ENCODE assay signal across 20 cellular contexts in the genomic region with DNA sequence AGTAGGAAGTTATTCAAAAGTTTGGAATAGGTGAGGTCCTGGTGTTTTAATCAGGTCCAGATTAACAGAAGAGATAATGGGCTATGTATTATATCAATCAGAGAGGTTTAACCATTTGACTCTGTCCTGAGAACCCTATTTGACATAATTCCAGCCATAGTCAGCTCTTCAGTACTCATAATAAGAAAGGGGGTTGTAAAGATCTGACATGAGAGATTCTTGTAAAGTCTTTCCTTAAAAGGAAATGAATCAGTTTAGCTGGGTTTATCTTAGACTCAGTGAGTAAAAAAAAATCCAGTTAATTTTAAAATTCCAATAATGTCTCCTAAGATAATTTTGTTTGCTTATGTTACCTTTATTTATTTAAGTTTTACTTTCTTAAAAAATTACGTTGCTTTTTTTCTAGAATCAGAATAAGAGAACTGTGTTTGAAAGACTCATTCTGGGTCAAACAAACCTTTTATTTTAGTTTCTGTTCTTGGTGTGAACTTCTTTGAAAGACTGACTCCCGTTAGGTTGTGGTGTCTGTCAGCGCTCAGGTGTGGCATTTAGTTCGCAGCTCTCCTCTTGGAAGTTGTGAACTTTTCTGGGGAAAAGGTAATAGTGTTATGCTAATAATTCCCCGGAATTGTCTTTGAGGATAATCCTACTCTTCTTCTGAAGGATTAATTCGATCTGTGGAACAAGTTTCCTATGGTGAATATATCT. TPM values are rescaled to one million over a fixed set of nuclear protein-coding genes. Genes with fewer than 3 reads are reported as not detected.
A peak's percentile ranks its signal among the peaks of the same experiment; 100 is the strongest.
DNase-seq lines count a peak whose midpoint lies in the region; ATAC-seq, FAIRE-seq and TF ChIP-seq lines count a peak whose summit lies in the region.
"Had no signal": no experiment of that assay in that cellular context is flagged by ENCODE, and none has a peak within 500 bp of the region (broad histone marks: within the 10 kb centered on the region; RNA-seq: fewer than 3 reads in every experiment).

No MANE protein-coding gene starts in this region.

- no peaks in the 10 kb centered on the region for H3K9me3 Mint-ChIP-seq in CD8-positive, alpha-beta memory T cell
- H3K9me3 Mint-ChIP-seq in effector memory CD8-positive, alpha-beta T cell = no peaks in the 10 kb centered on the region

- peak overlapping the region; percentile 35; the same call in 1 of the 2 replicates for H3K4me2 ChIP-seq in IMR-90 (ENCODE audit: low read depth, low read length)

- H4K20me1 ChIP-seq in IMR-90 (ENCODE audit: insufficient read depth, low read length) = no peaks in the 10 kb centered on the region

- H3K27me3 ChIP-seq in CD8-positive, alpha-beta memory T cell (ENCODE audit: insufficient read depth, low read length, poor library complexity, severe bottlenecking) = no peaks in the 10 kb centered on the region
- H3K27me3 ChIP-seq in IMR-90 (ENCODE audit: control insufficient read depth, insufficient read depth, low read length) = no peaks in the 10 kb centered on the region
- no peaks in the 10 kb centered on the region for H3K27me3 ChIP-seq in brain microvascular endothelial cell (replicated peaks)

- peak overlapping the region; percentile 29 for H3K14ac ChIP-seq in IMR-90 (replicated peaks; ENCODE audit: low read depth, low read length)

- H3K4me3 ChIP-seq in CD8-positive, alpha-beta memory T cell (ENCODE audit: low read length) = no peak overlapping the region
- H3K4me3 ChIP-seq in IMR-90 (ENCODE audit: insufficient read depth, low read depth, low read length) = no peak overlapping the region
- H3K4me3 ChIP-seq in brain microvascular endothelial cell (ENCODE audit: low read depth, low read length) = no peak overlapping the region
- H3K4me3 ChIP-seq: HAP-1, left ventricle myocardium inferior, psoas muscle had no signal

- no peak for TF ChIP-seq CTCF in IMR-90 (conservative IDR thresholded peaks at IDR 0.05; ENCODE audit: low read depth, low read length)
- TF ChIP-seq CTCF in D721Med (IDR thresholded peaks at IDR 0.05; ENCODE audit: insufficient read depth, missing control alignments) = no peak
- no peak for TF ChIP-seq CTCF in brain microvascular endothelial cell (IDR thresholded peaks at IDR 0.05; ENCODE audit: low read depth, low read length, missing control alignments)

- peak overlapping the region; percentile 73; the same call in 1 of the 2 replicates for H2BK20ac ChIP-seq in IMR-90 (ENCODE audit: low read depth, low read length)

- H3K27ac Mint-ChIP-seq in CD8-positive, alpha-beta memory T cell = peak overlapping the region in 7 of 8 donors; percentile 2 to 80 (median 68)
- peak overlapping the region; percentile 24 to 78 for H3K27ac Mint-ChIP-seq in effector memory CD8-positive, alpha-beta T cell
- H3K27ac Mint-ChIP-seq: B cell had no signal

- peaks cover 4 to 60% (median 20%) of the 10 kb centered on the region in 3 donors for H3K36me3 Mint-ChIP-seq in CD8-positive, alpha-beta memory T cell
- peaks cover 38% of the 10 kb centered on the region for H3K36me3 Mint-ChIP-seq in effector memory CD8-positive, alpha-beta T cell (ENCODE audit: insufficient read depth)

- H3K4me3 Mint-ChIP-seq in CD8-positive, alpha-beta memory T cell = peak overlapping the region in 6 of 7 donors; percentile 9 to 59 (median 51)
- H3K4me3 Mint-ChIP-seq in effector memory CD8-positive, alpha-beta T cell = peak overlapping the region; percentile 28
- H3K4me3 Mint-ChIP-seq: B cell had no signal

- no TSS peak for BruUV-seq in IMR-90 (replicated peaks; lab: Mats Ljungman, UMichigan)

- dilution Hi-C loops in IMR-90 (cut with HindIII; ENCODE audit: low sequenced_read_pairs, unreplicated experiment) = no loop called here

- TF ChIP-seq RAD21 in IMR-90 (IDR thresholded peaks at IDR 0.05; ENCODE audit: low read length) = no peak

- no peaks in the 10 kb centered on the region for H3K9me3 ChIP-seq in CD8-positive, alpha-beta memory T cell (ENCODE audit: low read length)
- no peaks in the 10 kb centered on the region for H3K9me3 ChIP-seq in IMR-90 (ENCODE audit: control insufficient read depth, insufficient read depth, low read length)
- H3K9me3 ChIP-seq: HAP-1, left ventricle myocardium inferior, psoas muscle had no signal

- no peaks in the 10 kb centered on the region; a peak in 1 of 4 replicates for H3K79me1 ChIP-seq in IMR-90 (ENCODE audit: low read depth in 1 of 2, low read length in 2 of 2)

- H3K27ac ChIP-seq in CD8-positive, alpha-beta memory T cell (ENCODE audit: low read depth, low read length) = no peak overlapping the region
- peak overlapping the region; percentile 67; the same call in 1 of the 2 replicates for H3K27ac ChIP-seq in IMR-90 (ENCODE audit: insufficient read depth, low read length)
- H3K27ac ChIP-seq in brain microvascular endothelial cell = no peak overlapping the region
- H3K27ac ChIP-seq: left ventricle myocardium inferior, psoas muscle had no signal

- H3K9me1 ChIP-seq in IMR-90 (ENCODE audit: insufficient read depth, low read length) = peaks cover 2% of the 10 kb centered on the region

- no peak for FAIRE-seq in D721Med (lab: Jason Lieb, UNC)
- FAIRE-seq: bronchial epithelial cell, HepG2 had no signal

- no peak for DNase-seq in CD8-positive, alpha-beta memory T cell
- peak; percentile 34 for DNase-seq in IMR-90
- no peak for DNase-seq in effector memory CD8-positive, alpha-beta T cell
- DNase-seq in NCI-H2029 (lab: John Stamatoyannopoulos, UW) = no peak
- no peak for DNase-seq in D721Med (ENCODE audit: insufficient read length, low spot score)
- no peak for DNase-seq in brain microvascular endothelial cell
- DNase-seq: activated effector memory CD4-positive, alpha-beta T cell treated with Interleukin-2 at 50 U/mL for 16 hours; DMS53; left ventricle myocardium inferior; NCI-H2107; psoas muscle; RPMI8226; stimulated activated CD4-positive, alpha-beta T cell treated with anti-CD3 and anti-CD28 coated beads, Interleukin-12 subunit alpha, Interleukin-12 subunit beta, amount 100 ng/mL, for 4 hours; SW 1271 had no signal

- no CpG with 5 or more reads among the region's 6 CpGs for WGBS in IMR-90 (ENCODE audit: extremely low coverage in 2 of 2, insufficient read length in 1 of 2), 2 experiments

- H3K4me1 ChIP-seq in CD8-positive, alpha-beta memory T cell (ENCODE audit: insufficient read depth, low read length) = peaks cover 12% of the 10 kb centered on the region
- H3K4me1 ChIP-seq in IMR-90 (ENCODE audit: control insufficient read depth, insufficient read depth, low read length) = peaks cover 3% of the 10 kb centered on the region
- H3K4me1 ChIP-seq: HAP-1 had no signal

- CTCF ChIA-PET in CD8-positive, alpha-beta memory T cell (lab: Charles Lee) = no interaction called here
- CTCF ChIA-PET in IMR-90 (lab: Yijun Ruan, JAX) = interaction anchor here (1.0 kb wide), 1 partner anchor 17 kb away, joined by 3 read pairs; no protein-coding TSS in a partner anchor

- H3K27me3 Mint-ChIP-seq in CD8-positive, alpha-beta memory T cell = no peaks in the 10 kb centered on the region
- no peaks in the 10 kb centered on the region for H3K27me3 Mint-ChIP-seq in effector memory CD8-positive, alpha-beta T cell
- H3K27me3 Mint-ChIP-seq: B cell had no signal

- peak; percentile 42 for ATAC-seq in GM19351 (IDR thresholded peaks at IDR 0.05; ENCODE audit: unreplicated experiment)
- ATAC-seq in IMR-90 (ENCODE audit: low read depth) = peak; percentile 90
- peak; percentile 48 for ATAC-seq in effector memory CD8-positive, alpha-beta T cell (replicated peaks)
- ATAC-seq in HG02588 (IDR thresholded peaks at IDR 0.05; ENCODE audit: unreplicated experiment) = no peak
- ATAC-seq: HepG2, psoas muscle had no signal

- peak overlapping the region; percentile 44; the same call in 1 of the 2 replicates for H3K23ac ChIP-seq in IMR-90 (ENCODE audit: low read depth, low read length)

- no peak overlapping the region for H2AK9ac ChIP-seq in IMR-90 (replicated peaks; ENCODE audit: low read depth, low read length, poor library complexity)

- in situ Hi-C loops in IMR-90 (cut with MboI; ENCODE audit: low sequenced_read_pairs) (no loop called here), brain microvascular endothelial cell (cut with HindIII; ENCODE audit: low pct_ligation_motif_present, low sequenced_read_pairs) (no loop called here)

- H2AK5ac ChIP-seq in IMR-90 (ENCODE audit: low read depth, low read length) = peak overlapping the region; percentile 52

- H3K9ac ChIP-seq in IMR-90 (ENCODE audit: low read depth, low read length) = no peak overlapping the region

- intact Hi-C loops in IMR-90 (cut with micrococcal nuclease) = no loop called here

- H2BK120ac ChIP-seq in IMR-90 (ENCODE audit: low read depth, low read length) = peak overlapping the region; percentile 84

- peak overlapping the region; percentile 77 for H3K4ac ChIP-seq in IMR-90 (ENCODE audit: low read depth, low read length)

- TF ChIP-seq POLR2A in IMR-90 (IDR thresholded peaks at IDR 0.05; ENCODE audit: low read depth, low read length) = no peak

- H2BK5ac ChIP-seq in IMR-90 (ENCODE audit: low read depth, low read length, poor library complexity, severe bottlenecking) = peak overlapping the region; percentile 53

- peaks cover 5% of the 10 kb centered on the region for H3K36me3 ChIP-seq in CD8-positive, alpha-beta memory T cell (ENCODE audit: insufficient read depth, low read length)
- H3K36me3 ChIP-seq in IMR-90 (ENCODE audit: control insufficient read depth, insufficient read depth, low read length) (peaks cover 4% of the 10 kb centered on the region), brain microvascular endothelial cell (replicated peaks) (no peaks in the 10 kb centered on the region)
- H3K36me3 ChIP-seq: HAP-1 had no signal

- H2BK15ac ChIP-seq in IMR-90 (ENCODE audit: low read depth, low read length) = peak overlapping the region; percentile 84

- H3K56ac ChIP-seq in IMR-90 (ENCODE audit: extremely low read depth, insufficient read depth, low read length) = no peak overlapping the region

- H3K4me1 Mint-ChIP-seq in CD8-positive, alpha-beta memory T cell = peaks cover 22 to 41% (median 39%) of the 10 kb centered on the region in 3 donors
- H3K4me1 Mint-ChIP-seq in effector memory CD8-positive, alpha-beta T cell (ENCODE audit: low read depth in 2 of 2) = peaks cover 16% of the 10 kb centered on the region in 2 donors

- POLR2A ChIA-PET in CD8-positive, alpha-beta memory T cell (lab: Charles Lee) = no interaction called here
- POLR2A ChIA-PET in IMR-90 (lab: Charles Lee; ENCODE audit: unreplicated experiment) = no interaction called here

- peak overlapping the region; percentile 95 for H4K5ac ChIP-seq in IMR-90 (ENCODE audit: low read depth, low read length)

- H4K91ac ChIP-seq in IMR-90 (ENCODE audit: insufficient read depth, low read depth, low read length) = peak overlapping the region; percentile 90

- H2AFZ ChIP-seq in IMR-90 (replicated peaks; ENCODE audit: low read length, poor library complexity) = no peak overlapping the region

- peak overlapping the region; percentile 83 for H3K18ac ChIP-seq in IMR-90 (ENCODE audit: low read depth, low read length)

- H4K8ac ChIP-seq in IMR-90 (ENCODE audit: low read depth in 2 of 2, low read length in 2 of 2) = peak overlapping the region; percentile 82 to 91

RNA-seq across cellular contexts. Expression of a gene that starts 20.5 kb away (rescaled TPM):
- 10 to 100 TPM; 30.3 to 33.3 TPM for total RNA-seq in CD8-positive, alpha-beta memory T cell
- 218 TPM for polyA plus RNA-seq in CD8-positive, alpha-beta memory T cell
- 52.7 and 83.0 TPM in 2 replicates for total RNA-seq in IMR-90 (2012; rRNA removed)
- 54.9 and 55.4 TPM in 2 replicates for polyA plus RNA-seq in IMR-90 (2012; rRNA removed)
- polyA plus RNA-seq in IMR-90 (2012; cell fraction: cytosol; rRNA removed) = 12.9 and 14.7 TPM in 2 replicates
- 2.4 and 14.4 TPM in 2 replicates for polyA plus RNA-seq in IMR-90 (2012; cell fraction: nucleus; rRNA removed; ENCODE audit: low replicate concordance)

RNA-seq across cellular contexts. Expression of a gene that starts 54.6 kb away (rescaled TPM):
- 1 to 10 TPM; 5.9 to 6.0 TPM for total RNA-seq in CD8-positive, alpha-beta memory T cell
- 0.03 TPM for polyA plus RNA-seq in CD8-positive, alpha-beta memory T cell
- 3.9 and 4.1 TPM in 2 replicates for total RNA-seq in IMR-90 (2012; rRNA removed)
- 1.5 and 1.7 TPM in 2 replicates for polyA plus RNA-seq in IMR-90 (2012; rRNA removed)
- polyA plus RNA-seq in IMR-90 (2012; cell fraction: cytosol; rRNA removed) = 0.27 and 0.52 TPM in 2 replicates
- 1.6 and 8.6 TPM in 2 replicates for polyA plus RNA-seq in IMR-90 (2012; cell fraction: nucleus; rRNA removed; ENCODE audit: low replicate concordance)
